Comparison of ENCODE assay signal across 9 cellular contexts in genomic region chr19:6274756-6275155, GRCh38. TPM values are rescaled to one million over a fixed set of nuclear protein-coding genes. Genes with fewer than 3 reads are reported as not detected.
DNase-seq lines count a peak whose midpoint lies in the region; TF ChIP-seq lines count a peak whose summit lies in the region.
"Had no signal": no experiment of that assay in that cellular context is flagged by ENCODE, and none has a peak within 500 bp of the region (broad histone marks: within the 10 kb centered on the region; RNA-seq: fewer than 3 reads in every experiment).

No MANE protein-coding gene starts in this region.

- H3T11ph ChIP-seq in H9 (ENCODE audit: low read length): no peak overlapping the region

- no peak overlapping the region for H2BK12ac ChIP-seq in H9 (ENCODE audit: insufficient read length, low read depth, low read length)

- no peak for DNase-seq in H9
- DNase-seq in MCF 10A (ENCODE audit: unreplicated experiment): no peak
- no peak for DNase-seq in activated naive CD8-positive, alpha-beta T cell treated with anti-CD3 and anti-CD28 coated beads for 36 hours
- no peak for DNase-seq in hippocampal formation (lab: John Stamatoyannopoulos, UW)
- no peak for DNase-seq in NCI-H2081 treated with DMSO at 0.1 percent for 48 hours (lab: John Stamatoyannopoulos, UW)
- no peak for DNase-seq in NCI-H345 treated with DMSO at 0.1 percent for 48 hours (lab: John Stamatoyannopoulos, UW; ENCODE audit: unreplicated experiment)

- no peaks in the 10 kb centered on the region for H3K27me3 ChIP-seq in H9 (ENCODE audit: insufficient read depth, low read length)
- H3K27me3 ChIP-seq in layer of hippocampus (ENCODE audit: control insufficient read depth, insufficient read depth, low read length): no peaks in the 10 kb centered on the region
- no peaks in the 10 kb centered on the region for H3K27me3 ChIP-seq in skeletal muscle tissue (ENCODE audit: control insufficient read depth in 3 of 3, insufficient read depth in 3 of 3, low read length in 3 of 3)

- no peak overlapping the region for H2AFZ ChIP-seq in H9 (ENCODE audit: low read length)

- WGBS in H9 (ENCODE audit: extremely low coverage, insufficient read length, low lambda C conversion rate): no CpG with 5 or more reads among the region's 15 CpGs

- H3K4me3 Mint-ChIP-seq in H9 (peak overlapping the region in 1 of 2 experiments; percentile 8; a peak in 1 of 5 replicates), MCF 10A (ENCODE audit: unreplicated experiment) (peak overlapping the region; percentile 73)
- H3K4me3 Mint-ChIP-seq in activated naive CD8-positive, alpha-beta T cell treated with anti-CD3 and anti-CD28 coated beads for 36 hours: no peak overlapping the region

- H3K14ac ChIP-seq in H9 (ENCODE audit: insufficient read depth, low read length): no peak overlapping the region

- no peak overlapping the region for H2AK5ac ChIP-seq in H9 (ENCODE audit: insufficient read length, low read length)

- H3K23me2 ChIP-seq in H9 (ENCODE audit: insufficient read length, low read depth, low read length, poor library complexity, severe bottlenecking): peaks cover 7% of the 10 kb centered on the region

- peaks cover 27% of the 10 kb centered on the region for H3K79me1 ChIP-seq in H9 (ENCODE audit: insufficient read depth, low read depth, low read length, poor library complexity, severe bottlenecking)

- BruUV-seq in MCF 10A (replicated peaks; lab: Mats Ljungman, UMichigan): no TSS peak

- no peaks in the 10 kb centered on the region for H3K9me3 ChIP-seq in H9 (ENCODE audit: control insufficient read depth, low read depth, low read length)
- H3K9me3 ChIP-seq in skeletal muscle tissue (ENCODE audit: control insufficient read depth in 3 of 3, low read length in 3 of 3): no peaks in the 10 kb centered on the region

- H3K4ac ChIP-seq in H9 (ENCODE audit: low read depth, low read length): no peak overlapping the region

- H4K8ac ChIP-seq in H9 (replicated peaks; ENCODE audit: insufficient read length, low read depth, low read length): no peak overlapping the region

- H3K36me3 Mint-ChIP-seq in H9 (ENCODE audit: insufficient read depth in 1 of 3, low read depth in 3 of 3): peaks cover 15 to 33% (median 24%) of the 10 kb centered on the region in 3 experiments; a peak in 6 of 7 replicates
- H3K36me3 Mint-ChIP-seq in MCF 10A (ENCODE audit: insufficient read depth, unreplicated experiment): peaks cover 34% of the 10 kb centered on the region
- peaks cover 17% of the 10 kb centered on the region for H3K36me3 Mint-ChIP-seq in activated naive CD8-positive, alpha-beta T cell treated with anti-CD3 and anti-CD28 coated beads for 36 hours

- POLR2A ChIA-PET in MCF 10A (lab: Yijun Ruan, JAX): interaction anchor here (0.7 to 1.8 kb wide), 6 partner anchors 20 to 289 kb away, joined by 3 read pairs; partner anchors contain the start of genes ALKBH7 and CLPP

- peaks cover 57% of the 10 kb centered on the region; the same call in 1 of the 2 replicates for H3K79me2 ChIP-seq in H9 (ENCODE audit: insufficient read depth, low read length)

- H3K27ac ChIP-seq in H9 (ENCODE audit: insufficient read length, low read depth, low read length): no peak overlapping the region
- peak overlapping the region; percentile 65 for H3K27ac ChIP-seq in layer of hippocampus (ENCODE audit: low read depth, low read length)
- H3K27ac ChIP-seq in skeletal muscle tissue (ENCODE audit: low read depth, low read length): peak overlapping the region; percentile 85

- H3K18ac ChIP-seq in H9 (ENCODE audit: insufficient read length, low read depth, low read length): no peak overlapping the region

- H3K9me3 Mint-ChIP-seq in H9 (no peaks in the 10 kb centered on the region), MCF 10A (ENCODE audit: unreplicated experiment) (no peaks in the 10 kb centered on the region)
- H3K9me3 Mint-ChIP-seq in activated naive CD8-positive, alpha-beta T cell treated with anti-CD3 and anti-CD28 coated beads for 36 hours: no peaks in the 10 kb centered on the region

- H3K27me3 Mint-ChIP-seq in H9 (ENCODE audit: low read depth) (no peaks in the 10 kb centered on the region), MCF 10A (ENCODE audit: insufficient read depth, unreplicated experiment) (no peaks in the 10 kb centered on the region)
- H3K27me3 Mint-ChIP-seq in activated naive CD8-positive, alpha-beta T cell treated with anti-CD3 and anti-CD28 coated beads for 36 hours: no peaks in the 10 kb centered on the region

- no peak overlapping the region for H3K4me2 ChIP-seq in H9 (ENCODE audit: insufficient read depth, insufficient read length, low read length)

- H4K91ac ChIP-seq in H9 (ENCODE audit: insufficient read length, low read depth, low read length): no peak overlapping the region

- H3K4me1 Mint-ChIP-seq in H9: peaks cover 72 to 82% of the 10 kb centered on the region in 2 experiments
- H3K4me1 Mint-ChIP-seq in MCF 10A (ENCODE audit: insufficient read depth, unreplicated experiment): peaks cover 60% of the 10 kb centered on the region
- H3K4me1 Mint-ChIP-seq in activated naive CD8-positive, alpha-beta T cell treated with anti-CD3 and anti-CD28 coated beads for 36 hours: peaks cover 53% of the 10 kb centered on the region

- peaks cover 12% of the 10 kb centered on the region; the same call in 1 of the 2 replicates for H3K4me1 ChIP-seq in H9 (ENCODE audit: insufficient read depth, low read length)
- peaks cover 88 to 96% (median 94%) of the 10 kb centered on the region in 3 donors for H3K4me1 ChIP-seq in skeletal muscle tissue (ENCODE audit: control insufficient read depth in 3 of 3, insufficient read depth in 3 of 3, low read length in 3 of 3)

- no peak overlapping the region for H2BK5ac ChIP-seq in H9 (ENCODE audit: insufficient read length, low read length)

- H3K4me3 ChIP-seq in skeletal muscle tissue (ENCODE audit: low read length in 3 of 3): peak overlapping the region; percentile 23 to 69 (median 47)

- H2BK120ac ChIP-seq in H9 (ENCODE audit: low read depth, low read length, poor library complexity, severe bottlenecking): no peak overlapping the region

- no peak overlapping the region for H4K5ac ChIP-seq in H9 (ENCODE audit: insufficient read length, low read depth, low read length)

- H3K27ac Mint-ChIP-seq in H9 (peak overlapping the region; percentile 17 to 49 (median 40); a peak in 3 of 7 replicates), MCF 10A (ENCODE audit: low read depth, unreplicated experiment) (peak overlapping the region; percentile 69)
- no peak overlapping the region for H3K27ac Mint-ChIP-seq in activated naive CD8-positive, alpha-beta T cell treated with anti-CD3 and anti-CD28 coated beads for 36 hours

- H3K56ac ChIP-seq in H9 (ENCODE audit: insufficient read length, low read depth, low read length): no peak overlapping the region

- H4K20me1 ChIP-seq in H9 (ENCODE audit: control insufficient read depth, insufficient read depth, insufficient read length): no peaks in the 10 kb centered on the region

- no peak overlapping the region for H2BK20ac ChIP-seq in H9 (ENCODE audit: low read depth, low read length, poor library complexity, severe bottlenecking)

- H2BK15ac ChIP-seq in H9 (ENCODE audit: low read depth, low read length): no peak overlapping the region

- no peak overlapping the region for H3K23ac ChIP-seq in H9 (ENCODE audit: insufficient read length, low read depth, low read length)

- H3K9ac ChIP-seq in H9 (ENCODE audit: extremely low read depth, insufficient read length, low read length) (no peak overlapping the region), skeletal muscle tissue (ENCODE audit: low read depth in 1 of 3, low read length in 3 of 3) (peak overlapping the region; percentile 67 to 84 (median 70))

- intact Hi-C loops in MCF 10A (cut with micrococcal nuclease): no loop called here

- no peak for TF ChIP-seq CTCF in H9 (conservative IDR thresholded peaks at IDR 0.05)
- no peak for TF ChIP-seq CTCF in MCF 10A (IDR thresholded peaks at IDR 0.05; ENCODE audit: unreplicated experiment)

- CTCF ChIA-PET in MCF 10A (lab: Yijun Ruan, JAX): interaction anchor here (0.5 to 1.3 kb wide), 4 partner anchors 23 to 501 kb away, joined by 3 to 5 read pairs (median 4); no protein-coding TSS in a partner anchor

- peaks cover 3 to 12% (median 7%) of the 10 kb centered on the region in 3 donors for H3K36me3 ChIP-seq in skeletal muscle tissue (ENCODE audit: control insufficient read depth in 3 of 3, insufficient read depth in 3 of 3, low read length in 3 of 3)

RNA-seq across cellular contexts. Expression of gene MLLT1, which starts 5.0 kb away (rescaled TPM):
- total RNA-seq in H9 (2021) (54.9 and 56.9 TPM in 2 replicates), MCF 10A (2022) (53.9 and 59.0 TPM in 2 replicates), skeletal muscle tissue (2.6 TPM)
- 10 to 100 TPM; 55.2 to 56.8 TPM for total RNA-seq in activated naive CD8-positive, alpha-beta T cell treated with anti-CD3 and anti-CD28 coated beads for 36 hours

RNA-seq across cellular contexts. Expression of gene ACER1, which starts 58.7 kb away (rescaled TPM):
- not detected in 2 replicates for total RNA-seq in H9 (2021)
- not detected in 2 replicates for total RNA-seq in MCF 10A (2022)
- total RNA-seq in skeletal muscle tissue: 0.52 TPM
- not detected for total RNA-seq in activated naive CD8-positive, alpha-beta T cell treated with anti-CD3 and anti-CD28 coated beads for 36 hours
- total RNA-seq: mesenteric fat pad had no signal

Comparison
In these comparisons a context has a peak if more than half of its experiments do, and no peak if none do; other contexts are left out.
1. RNA of gene MLLT1, which starts 5.0 kb away (total RNA-seq): 53.9 to 59.0 TPM in MCF 10A, 55.2 to 56.8 TPM in activated naive CD8-positive, alpha-beta T cell treated with anti-CD3 and anti-CD28 coated beads for 36 hours and 54.9 to 56.9 TPM in H9; 2.6 TPM in skeletal muscle tissue (single experiment); every median in the first group is over 10 times any median in the second.